In genomic region chr11:61654397-61654829, GRCh38 we compare ENCODE assay signal across 12 cellular contexts. TPM values are rescaled to one million over a fixed set of nuclear protein-coding genes. Genes with fewer than 3 reads are reported as not detected.
A peak's percentile ranks its signal among the peaks of the same experiment; 100 is the strongest.
DNase-seq lines count a peak whose midpoint lies in the region; ATAC-seq lines count a peak whose summit lies in the region.
"Had no signal": no experiment of that assay in that cellular context is flagged by ENCODE, and none has a peak within 500 bp of the region (broad histone marks: within the 10 kb centered on the region; RNA-seq: fewer than 3 reads in every experiment).

No MANE protein-coding gene starts in this region.

- H3K79me1 ChIP-seq in neuronal stem cell (ENCODE audit: low read depth, low read length): no peaks in the 10 kb centered on the region

- no peak overlapping the region for H3K4me3 ChIP-seq in neuronal stem cell (ENCODE audit: low read length in 2 of 2)
- H3K4me3 ChIP-seq: uterus had no signal

- WGBS in neuronal stem cell (ENCODE audit: extremely low coverage in 2 of 2, insufficient read length in 2 of 2, insufficient replicate concordance in 1 of 2), 2 donors: no CpG with 5 or more reads among the region's 7 CpGs

- H3K4me1 ChIP-seq in neuronal stem cell (ENCODE audit: control insufficient read depth in 2 of 2, insufficient read depth in 1 of 2, low read depth in 1 of 2, low read length in 2 of 2): peaks cover 3 to 7% of the 10 kb centered on the region in 2 donors
- H3K4me1 ChIP-seq: BE2C, uterus had no signal

- no peak overlapping the region for H2AK5ac ChIP-seq in neuronal stem cell (ENCODE audit: low read depth, low read length)

- no peak overlapping the region for H3K23ac ChIP-seq in neuronal stem cell (ENCODE audit: low read depth, low read length, poor library complexity)

- H4K8ac ChIP-seq in neuronal stem cell (ENCODE audit: low read depth, low read length): no peak overlapping the region

- no peak overlapping the region for H3K4ac ChIP-seq in neuronal stem cell (ENCODE audit: low read length)

- ATAC-seq in GM19455 (IDR thresholded peaks at IDR 0.05; ENCODE audit: unreplicated experiment): no peak
- no peak for ATAC-seq in GM21619 (IDR thresholded peaks at IDR 0.05; ENCODE audit: unreplicated experiment)

- H3K4me2 ChIP-seq in neuronal stem cell (ENCODE audit: insufficient read depth, low read length, poor library complexity, severe bottlenecking): no peak overlapping the region

- H2BK15ac ChIP-seq in neuronal stem cell (ENCODE audit: low read length): no peak overlapping the region

- H3K14ac ChIP-seq in neuronal stem cell (ENCODE audit: low read length): peak overlapping the region; percentile 31

- no peak overlapping the region for H4K91ac ChIP-seq in neuronal stem cell (ENCODE audit: low read depth, low read length, poor library complexity)

- H2BK120ac ChIP-seq in neuronal stem cell (ENCODE audit: low read depth, low read length): no peak overlapping the region

- no peak overlapping the region for H2BK12ac ChIP-seq in neuronal stem cell (ENCODE audit: low read length)

- no peak overlapping the region for H3K27ac ChIP-seq in neuronal stem cell (replicated peaks; ENCODE audit: low read length)
- H3K27ac ChIP-seq: uterus had no signal

- H3K9ac ChIP-seq in neuronal stem cell (ENCODE audit: low read depth, low read length, poor library complexity): no peak overlapping the region

- no peak overlapping the region for H2BK5ac ChIP-seq in neuronal stem cell (ENCODE audit: low read length)

- H3K9me3 ChIP-seq in neuronal stem cell (replicated peaks in 1 of 2; ENCODE audit: control insufficient read depth in 2 of 2, insufficient read depth in 1 of 2, low read depth in 1 of 2, low read length in 2 of 2): no peaks in the 10 kb centered on the region
- H3K9me3 ChIP-seq: BE2C, uterus had no signal

- H3K18ac ChIP-seq in neuronal stem cell (ENCODE audit: low read length): no peak overlapping the region

- H3K27me3 ChIP-seq in neuronal stem cell (ENCODE audit: control insufficient read depth in 3 of 3, insufficient read depth in 3 of 3, low read depth in 1 of 3, low read length in 3 of 3): peaks cover 0 to 10% (median 0%) of the 10 kb centered on the region in 3 experiments
- H3K27me3 ChIP-seq: BE2C, uterus had no signal

- peak; percentile 69 for DNase-seq in CD1c-positive myeloid dendritic cell (ENCODE audit: extremely low spot score)
- peak; percentile 76 for DNase-seq in NOMO-1 treated with DMSO at 0.1 percent for 48 hours (lab: John Stamatoyannopoulos, UW; ENCODE audit: unreplicated experiment)
- DNase-seq in globus pallidus (ENCODE audit: low spot score): peak; percentile 30
- DNase-seq in neuronal stem cell (ENCODE audit: low spot score): no peak
- DNase-seq in middle frontal gyrus (ENCODE audit: extremely low spot score, low spot score): no peak
- no peak for DNase-seq in HUDEP-2 (lab: John Stamatoyannopoulos, UW; ENCODE audit: unreplicated experiment in 76 of 76)
- DNase-seq: activated CD8-positive, alpha-beta memory T cell treated with anti-CD3 and anti-CD28 coated beads, Interleukin-2, amount 50 U/mL, for 4 hours; BE2C; effector CD8-positive, alpha-beta T cell had no signal

- no peaks in the 10 kb centered on the region for H3K36me3 ChIP-seq in neuronal stem cell (replicated peaks in 1 of 2; ENCODE audit: control insufficient read depth in 2 of 2, insufficient read depth in 2 of 2, low read length in 2 of 2)
- H3K36me3 ChIP-seq: BE2C, uterus had no signal

- H2AFZ ChIP-seq in neuronal stem cell (ENCODE audit: low read length): no peak overlapping the region

RNA-seq across cellular contexts. Expression of gene DAGLA, which starts 25.8 kb away (rescaled TPM):
- polyA plus RNA-seq in neuronal stem cell (2013, experiment 1 of 2): 3.7 TPM
- 3.5 TPM for polyA plus RNA-seq in neuronal stem cell (2013, experiment 2 of 2)

Comparison
In these comparisons a context has a peak if more than half of its experiments do, and no peak if none do; other contexts are left out.
1. DNase-seq: peak in CD1c-positive myeloid dendritic cell (single experiment), NOMO-1 treated with DMSO at 0.1 percent for 48 hours (single experiment) and globus pallidus (single experiment); none in neuronal stem cell (single experiment), middle frontal gyrus (single experiment) and HUDEP-2 (0 of 76).